ENCODE assay signal across 1 cellular context in the genomic region with DNA sequence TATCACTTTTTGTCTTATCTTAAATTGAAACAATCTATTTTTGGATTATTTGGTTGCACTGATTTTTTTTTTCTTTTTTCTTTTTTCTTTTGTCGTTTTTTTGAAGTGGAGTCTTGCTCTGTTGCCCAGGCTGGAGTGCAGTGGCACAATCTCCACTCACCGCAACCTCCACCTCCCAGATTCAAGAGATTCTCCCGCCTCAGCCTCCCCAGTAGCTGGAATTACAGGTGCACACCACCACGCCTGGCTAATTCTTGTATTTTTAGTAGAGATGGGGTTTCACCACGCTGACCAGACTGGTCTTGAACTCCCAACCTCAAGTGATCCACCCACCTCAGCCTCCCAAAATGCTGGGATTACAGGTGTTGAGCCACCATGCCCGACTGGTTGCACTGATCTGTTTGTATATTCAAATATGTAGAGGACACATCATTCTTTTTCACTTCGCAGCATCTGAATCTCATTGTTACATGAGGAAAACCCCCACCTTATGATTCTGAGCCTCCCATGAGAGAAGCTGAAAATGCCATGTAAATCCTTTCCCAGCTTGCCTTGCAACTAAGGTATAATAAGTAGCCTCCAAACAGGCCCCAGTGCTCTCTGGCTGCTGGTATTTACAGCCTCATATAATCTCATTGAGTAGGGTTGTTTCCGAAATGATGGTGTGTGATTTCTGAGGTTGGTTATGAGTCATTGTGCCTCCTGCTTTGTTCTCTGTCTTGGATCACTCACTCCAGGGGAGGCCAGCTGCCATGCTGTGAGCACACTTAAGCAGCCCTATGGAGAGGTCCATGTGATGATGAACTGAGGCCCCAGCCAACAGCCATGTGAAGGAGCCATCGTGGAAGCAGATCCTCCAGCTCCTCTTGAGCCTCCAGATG.
TF ChIP-seq lines count a peak whose summit lies in the region.

No MANE protein-coding gene starts in this region.

TF ChIP-seq in A549, 52 proteins besides CTCF, POLR2A, EP300 and RAD21 (continued from another document):
- TF ChIP-seq FOSL2 (IDR thresholded peaks at IDR 0.05) (no peak), FOSL2 (CRISPR knock-in tag; IDR thresholded peaks at IDR 0.05) (peak; percentile 30; the same call in 1 of the 2 replicates), GATA3 (IDR thresholded peaks at IDR 0.05; ENCODE audit: borderline replicate concordance) (no peak), ESRRA (IDR thresholded peaks at IDR 0.05; ENCODE audit: borderline replicate concordance, low read length) (no peak), MAZ (IDR thresholded peaks at IDR 0.05; ENCODE audit: borderline replicate concordance, low read depth, low read length) (no peak), HOXB5 (CRISPR knock-in tag; IDR thresholded peaks at IDR 0.05) (no peak)
- TF ChIP-seq, protein P1, sequence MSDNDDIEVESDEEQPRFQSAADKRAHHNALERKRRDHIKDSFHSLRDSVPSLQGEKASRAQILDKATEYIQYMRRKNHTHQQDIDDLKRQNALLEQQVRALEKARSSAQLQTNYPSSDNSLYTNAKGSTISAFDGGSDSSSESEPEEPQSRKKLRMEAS (IDR thresholded peaks at IDR 0.05), result no peak
- TF ChIP-seq, protein P2, sequence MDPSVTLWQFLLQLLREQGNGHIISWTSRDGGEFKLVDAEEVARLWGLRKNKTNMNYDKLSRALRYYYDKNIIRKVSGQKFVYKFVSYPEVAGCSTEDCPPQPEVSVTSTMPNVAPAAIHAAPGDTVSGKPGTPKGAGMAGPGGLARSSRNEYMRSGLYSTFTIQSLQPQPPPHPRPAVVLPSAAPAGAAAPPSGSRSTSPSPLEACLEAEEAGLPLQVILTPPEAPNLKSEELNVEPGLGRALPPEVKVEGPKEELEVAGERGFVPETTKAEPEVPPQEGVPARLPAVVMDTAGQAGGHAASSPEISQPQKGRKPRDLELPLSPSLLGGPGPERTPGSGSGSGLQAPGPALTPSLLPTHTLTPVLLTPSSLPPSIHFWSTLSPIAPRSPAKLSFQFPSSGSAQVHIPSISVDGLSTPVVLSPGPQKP (IDR thresholded peaks at IDR 0.05; ENCODE audit: low read depth, low read length), result no peak
